ENCODE assay signal across 20 cellular contexts in genomic region chr7:94883676-94884075, GRCh38.
"Had no signal": no experiment of that assay in that cellular context is flagged by ENCODE, and none has a peak within 500 bp of the region (broad histone marks: within the 10 kb centered on the region; RNA-seq: fewer than 3 reads in every experiment).

No MANE protein-coding gene starts in this region.

- DNase-seq: islet precursor cell; left colon; left lung; lower lobe of right lung; mammary epithelial cell; mesenchymal stem cell; naive thymus-derived CD8-positive, alpha-beta T cell; occipital lobe; psoas muscle; sigmoid colon; small intestine; stimulated activated CD4-positive, alpha-beta T cell treated with anti-CD3 and anti-CD28 coated beads, Interleukin-1b, Interleukin-23, amount 100 ng/mL, for 48 hours; stimulated activated CD4-positive, alpha-beta T cell treated with anti-CD3 and anti-CD28 coated beads, Interleukin-2, amount 100 ng/mL, for 48 hours; stimulated activated CD4-positive, alpha-beta T cell treated with anti-CD3 and anti-CD28 coated beads, Interleukin-4, amount 100 ng/mL, for 4 hours; stimulated activated CD8-positive, alpha-beta memory T cell treated with anti-CD3 and anti-CD28 coated beads, Interleukin-4, amount 100 ng/mL, for 48 hours; stimulated activated naive CD4-positive, alpha-beta T cell treated with Interleukin-2 at 50 U/mL for 16 hours; stimulated activated naive CD8-positive, alpha-beta T cell treated with anti-CD3 and anti-CD28 coated beads, Interleukin-15, amount 100 ng/mL, for 72 hours; substantia nigra; uterus had no signal

- FAIRE-seq: small intestine had no signal

- ATAC-seq: left colon; left lung; lower lobe of right lung; naive thymus-derived CD8-positive, alpha-beta T cell; psoas muscle; stimulated activated memory B cell treated with anti-CD40 and anti-IgM and Interleukin-4, amounts not matched to agents 10 μg/mL and 1 μg/mL and 100 μg/mL, for 72 hours; stimulated activated naive CD8-positive, alpha-beta T cell treated with anti-CD3 and anti-CD28 coated beads, Interleukin-15, amount 100 ng/mL, for 72 hours had no signal
